33 cellular contexts compared by ENCODE assay signal in genomic region chr9:123586140-123586735, GRCh38.
DNase-seq lines count a peak whose midpoint lies in the region; ATAC-seq and TF ChIP-seq lines count a peak whose summit lies in the region.
"Had no signal": no experiment of that assay in that cellular context is flagged by ENCODE, and none has a peak within 500 bp of the region (broad histone marks: within the 10 kb centered on the region; RNA-seq: fewer than 3 reads in every experiment).

No MANE protein-coding gene starts in this region.

- no peak overlapping the region for H3K27ac ChIP-seq in upper lobe of right lung
- H3K27ac ChIP-seq in stomach: no peak overlapping the region
- H3K27ac ChIP-seq: 22Rv1, body of pancreas, HL-60, RWPE1, SK-N-MC, thyroid gland had no signal

- intact Hi-C loops in upper lobe of right lung (cut with DNase I) (no loop called here), stomach (cut with DNase I; ENCODE audit: low total_unique reads) (no loop called here)

- TF ChIP-seq CTCF in upper lobe of right lung (IDR thresholded peaks at IDR 0.05) (no peak), stomach (IDR thresholded peaks at IDR 0.05) (no peak)

- WGBS in stomach, 5 donors: 91 to 97% (median 93%) methylated on average over 7 to 8 of the region's 8 CpGs

- no peak for TF ChIP-seq POLR2A in stomach (IDR thresholded peaks at IDR 0.05)

- H3K27me3 ChIP-seq in upper lobe of right lung (no peaks in the 10 kb centered on the region), stomach (no peaks in the 10 kb centered on the region)
- H3K27me3 ChIP-seq: body of pancreas, thyroid gland had no signal

- H3K9me3 ChIP-seq in upper lobe of right lung (no peaks in the 10 kb centered on the region), stomach (peaks cover 7 to 22% (median 13%) of the 10 kb centered on the region in 4 donors)
- H3K9me3 ChIP-seq: thyroid gland had no signal

- peak; percentile 71 for ATAC-seq in upper lobe of right lung
- no peak for ATAC-seq in GM18498 (IDR thresholded peaks at IDR 0.05; ENCODE audit: unreplicated experiment)
- ATAC-seq: activated CD8-positive, alpha-beta T cell treated with anti-CD3 and anti-CD28 coated beads, Interleukin-2, amount 10 ng/mL, durations not matched to agents 7 days and 5 days; body of pancreas; HepG2; left lobe of liver; sciatic nerve; stimulated activated naive CD8-positive, alpha-beta T cell treated with anti-CD3 and anti-CD28 coated beads, Interleukin-15, Interleukin-2, amounts not matched to agents 100 U/mL and 50 U/mL, for 24 hours; T-helper 17 cell had no signal

- H3K4me1 ChIP-seq in upper lobe of right lung (no peaks in the 10 kb centered on the region), stomach (no peaks in the 10 kb centered on the region)
- H3K4me1 ChIP-seq: body of pancreas, HAP-1 had no signal

- H3K4me3 ChIP-seq in upper lobe of right lung: no peak overlapping the region
- H3K4me3 ChIP-seq in stomach: no peak overlapping the region
- H3K4me3 ChIP-seq: body of pancreas, HAP-1, SK-N-MC, thyroid gland had no signal

- no peaks in the 10 kb centered on the region for H3K36me3 ChIP-seq in upper lobe of right lung
- peaks cover 0 to 27% (median 22%) of the 10 kb centered on the region in 4 donors for H3K36me3 ChIP-seq in stomach
- H3K36me3 ChIP-seq: HAP-1, thyroid gland had no signal

- no peak for TF ChIP-seq EP300 in stomach (IDR thresholded peaks at IDR 0.05)

- peak; percentile 24 for DNase-seq in NCI-H2196 (lab: John Stamatoyannopoulos, UW; ENCODE audit: unreplicated experiment)
- no peak for DNase-seq in NCI-H2196 treated with DMSO at 0.1 percent for 48 hours (lab: John Stamatoyannopoulos, UW; ENCODE audit: unreplicated experiment)
- peak; percentile 68 for DNase-seq in NCI-H510A treated with DMSO at 0.1 percent for 48 hours (lab: John Stamatoyannopoulos, UW)
- peak; percentile 56 to 62 for DNase-seq in hippocampal formation (lab: John Stamatoyannopoulos, UW)
- DNase-seq in upper lobe of right lung: no peak
- DNase-seq in stomach: no peak
- no peak for DNase-seq in middle frontal gyrus (ENCODE audit: extremely low spot score, low spot score)
- DNase-seq: activated CD4-positive, alpha-beta T cell treated with anti-CD3 and anti-CD28 coated beads for 1 hour; activated CD8-positive, alpha-beta T cell treated with anti-CD3 and anti-CD28 coated beads, Interleukin-2, amount 10 ng/mL, durations not matched to agents 7 days and 5 days; activated effector memory CD4-positive, alpha-beta T cell treated with anti-CD3 and anti-CD28 coated beads, Interleukin-2, amount 50 U/mL, for 16 hours; activated naive CD8-positive, alpha-beta T cell treated with anti-CD3 and anti-CD28 coated beads, Interleukin-2, amount 10 ng/mL, durations not matched to agents 7 days and 5 days; activated T-cell treated with anti-CD3 and anti-CD28 coated beads for 4 hours; body of pancreas; CD8-positive, alpha-beta memory T cell; DND-41; effector memory CD4-positive, alpha-beta T cell; erythroblast; foreskin fibroblast; Kasumi-1; NCI-H1694 treated with DMSO at 0.1 percent for 48 hours; nephron progenitor cell; stimulated activated naive CD8-positive, alpha-beta T cell treated with anti-CD3 and anti-CD28 coated beads, Interleukin-15, Interleukin-2, amounts not matched to agents 100 U/mL and 50 U/mL, for 24 hours; T-helper 17 cell had no signal

Comparison
In these comparisons a context has a peak if more than half of its experiments do, and no peak if none do; other contexts are left out.
1. DNase-seq: peak in NCI-H2196 (single experiment), NCI-H510A treated with DMSO at 0.1 percent for 48 hours (single experiment) and hippocampal formation (2 of 2); none in NCI-H2196 treated with DMSO at 0.1 percent for 48 hours (single experiment), upper lobe of right lung (single experiment), stomach (single experiment) and middle frontal gyrus (single experiment).